Comparison of ENCODE assay signal across 23 cellular contexts in genomic region chr3:115571413-115571812, GRCh38. TPM values are rescaled to one million over a fixed set of nuclear protein-coding genes. Genes with fewer than 3 reads are reported as not detected.
DNase-seq lines count a peak whose midpoint lies in the region; ATAC-seq and TF ChIP-seq lines count a peak whose summit lies in the region.
"Had no signal": no experiment of that assay in that cellular context is flagged by ENCODE, and none has a peak within 500 bp of the region (broad histone marks: within the 10 kb centered on the region; RNA-seq: fewer than 3 reads in every experiment).

No MANE protein-coding gene starts in this region.

- H3K36me3 ChIP-seq in right atrium auricular region (no peaks in the 10 kb centered on the region), mammary epithelial cell (ENCODE audit: insufficient read depth, low read length) (no peaks in the 10 kb centered on the region), hepatocyte (replicated peaks; ENCODE audit: insufficient read depth, low read depth) (no peaks in the 10 kb centered on the region)
- H3K36me3 ChIP-seq: BE2C had no signal

- H3K4me3 ChIP-seq in right atrium auricular region (no peak overlapping the region), mammary epithelial cell (replicated peaks in 1 of 3; ENCODE audit: insufficient read depth in 1 of 3, low read depth in 2 of 3, low read length in 3 of 3) (no peak overlapping the region), hepatocyte (no peak overlapping the region)

- no peak overlapping the region for H2AFZ ChIP-seq in mammary epithelial cell (ENCODE audit: low read depth, low read length)
- no peak overlapping the region for H2AFZ ChIP-seq in hepatocyte

- no peaks in the 10 kb centered on the region for H3K79me2 ChIP-seq in mammary epithelial cell (ENCODE audit: insufficient read depth, low read length)
- no peaks in the 10 kb centered on the region for H3K79me2 ChIP-seq in hepatocyte

- H3K9me2 ChIP-seq in hepatocyte (replicated peaks; ENCODE audit: insufficient read depth), result no peaks in the 10 kb centered on the region

- no peak overlapping the region for H3K4me2 ChIP-seq in mammary epithelial cell (ENCODE audit: insufficient read depth, low read depth, low read length)
- H3K4me2 ChIP-seq in hepatocyte, result no peak overlapping the region

- CTCF ChIA-PET in mammary epithelial cell (lab: Charles Lee; ENCODE audit: low non-redundant PET), result no interaction called here

- no peak overlapping the region for H3K9ac ChIP-seq in mammary epithelial cell (ENCODE audit: insufficient read depth, low read length)

- H3K4me1 ChIP-seq in right atrium auricular region, result no peaks in the 10 kb centered on the region
- no peaks in the 10 kb centered on the region for H3K4me1 ChIP-seq in mammary epithelial cell (ENCODE audit: insufficient read depth, low read length)
- H3K4me1 ChIP-seq in hepatocyte (ENCODE audit: insufficient read depth), result no peaks in the 10 kb centered on the region
- H3K4me1 ChIP-seq: BE2C had no signal

- DNase-seq in NCI-H2196 treated with DMSO at 0.1 percent for 48 hours (lab: John Stamatoyannopoulos, UW; ENCODE audit: unreplicated experiment) (peak; percentile 23), NCI-H2196 (lab: John Stamatoyannopoulos, UW; ENCODE audit: unreplicated experiment) (no peak), left ventricle myocardium superior (peak; percentile 14), right atrium auricular region (ENCODE audit: low spot score) (no peak), cerebellar cortex (ENCODE audit: low spot score) (peak; percentile 18), mammary epithelial cell (no peak), hepatocyte (ENCODE audit: low spot score) (no peak)
- DNase-seq: 8988T, ACHN, BE2C, Calu3, DMS79 treated with DMSO at 0.1 percent for 48 hours, H7, KBM-7, MM.1S, NCI-H2029, NCI-H2171, NCI-H524, NCI-H748 treated with DMSO at 0.1 percent for 48 hours, RPMI8226, SHP77 treated with DMSO at 0.1 percent for 48 hours had no signal

- BruUV-seq in mammary epithelial cell (replicated peaks; lab: Mats Ljungman, UMichigan), result no TSS peak

- H4K20me1 ChIP-seq in mammary epithelial cell (ENCODE audit: insufficient read depth, low read length), result no peaks in the 10 kb centered on the region
- no peaks in the 10 kb centered on the region for H4K20me1 ChIP-seq in hepatocyte (ENCODE audit: insufficient read depth, poor library complexity, severe bottlenecking)

- no peaks in the 10 kb centered on the region for H3K9me3 ChIP-seq in right atrium auricular region
- no peaks in the 10 kb centered on the region for H3K9me3 ChIP-seq in mammary epithelial cell (replicated peaks; ENCODE audit: insufficient read depth, low read length)
- no peaks in the 10 kb centered on the region for H3K9me3 ChIP-seq in hepatocyte (ENCODE audit: low read depth)
- H3K9me3 ChIP-seq: BE2C had no signal

- peak in 1 of 2 donors; percentile 24 for TF ChIP-seq CTCF in right atrium auricular region (IDR thresholded peaks at IDR 0.05)
- peak in 1 of 2 donors; percentile 26 for TF ChIP-seq CTCF in mammary epithelial cell (conservative IDR thresholded peaks at IDR 0.05 in 1 of 2, IDR thresholded peaks at IDR 0.05 in 1 of 2; ENCODE audit: extremely low read depth in 1 of 2, insufficient read depth in 1 of 2, low read depth in 1 of 2, low read length in 2 of 2)
- TF ChIP-seq CTCF in hepatocyte (IDR thresholded peaks at IDR 0.05; ENCODE audit: poor library complexity), result no peak

- dilution Hi-C loops in mammary epithelial cell (cut with HindIII; ENCODE audit: low sequenced_read_pairs), result no loop called here

- 20% methylated on average over 1 of the region's 1 CpG for WGBS in mammary epithelial cell (ENCODE audit: low coverage, missing lambda C conversion rate)
- WGBS in hepatocyte (ENCODE audit: low lambda C conversion rate, missing lambda C conversion rate), result 93% methylated on average over 1 of the region's 1 CpG

- in situ Hi-C loops in mammary epithelial cell (cut with MboI; ENCODE audit: low sequenced_read_pairs in 2 of 2), result no loop called here

- H3K27ac ChIP-seq in right atrium auricular region (no peak overlapping the region), mammary epithelial cell (ENCODE audit: insufficient read depth, low read depth, low read length) (no peak overlapping the region), hepatocyte (no peak overlapping the region)

- intact Hi-C loops in left ventricle myocardium superior (cut with micrococcal nuclease) (loop anchor here (10.0 kb wide), 1 partner anchor 357 kb away; no protein-coding TSS in a partner anchor), mammary epithelial cell (cut with micrococcal nuclease) (no loop called here)

- ATAC-seq in left ventricle myocardium superior, result peak; percentile 32
- no peak for ATAC-seq in HG02678 (IDR thresholded peaks at IDR 0.05; ENCODE audit: unreplicated experiment)

- H3K27me3 ChIP-seq in right atrium auricular region (no peaks in the 10 kb centered on the region), mammary epithelial cell (ENCODE audit: insufficient read depth, low read length) (no peaks in the 10 kb centered on the region), hepatocyte (no peaks in the 10 kb centered on the region)
- H3K27me3 ChIP-seq: BE2C had no signal

RNA-seq across cellular contexts. Expression of gene GAP43, which starts 51.9 kb away (rescaled TPM):
- total RNA-seq in left ventricle myocardium superior (0.25 TPM), right atrium auricular region (1 to 10 TPM in 1 of 2 donors, under 1 TPM in 1; 0.47 to 1.7 TPM), mammary epithelial cell (not detected), hepatocyte (0.60 and 0.92 TPM in 2 replicates)
- polyA plus RNA-seq in mammary epithelial cell (not detected), hepatocyte (0.81 and 0.97 TPM in 2 replicates)
- polyA minus RNA-seq in mammary epithelial cell, result not detected
- total RNA-seq: Calu3 had no signal
- polyA plus RNA-seq: CD14-positive monocyte had no signal

Comparison
In these comparisons a context has a peak if more than half of its experiments do, and no peak if none do; other contexts are left out.
1. DNase-seq: peak in NCI-H2196 treated with DMSO at 0.1 percent for 48 hours (single experiment), left ventricle myocardium superior (single experiment) and cerebellar cortex (single experiment); none in NCI-H2196 (single experiment), right atrium auricular region (single experiment), mammary epithelial cell (single experiment) and hepatocyte (single experiment).